In the genomic region with DNA sequence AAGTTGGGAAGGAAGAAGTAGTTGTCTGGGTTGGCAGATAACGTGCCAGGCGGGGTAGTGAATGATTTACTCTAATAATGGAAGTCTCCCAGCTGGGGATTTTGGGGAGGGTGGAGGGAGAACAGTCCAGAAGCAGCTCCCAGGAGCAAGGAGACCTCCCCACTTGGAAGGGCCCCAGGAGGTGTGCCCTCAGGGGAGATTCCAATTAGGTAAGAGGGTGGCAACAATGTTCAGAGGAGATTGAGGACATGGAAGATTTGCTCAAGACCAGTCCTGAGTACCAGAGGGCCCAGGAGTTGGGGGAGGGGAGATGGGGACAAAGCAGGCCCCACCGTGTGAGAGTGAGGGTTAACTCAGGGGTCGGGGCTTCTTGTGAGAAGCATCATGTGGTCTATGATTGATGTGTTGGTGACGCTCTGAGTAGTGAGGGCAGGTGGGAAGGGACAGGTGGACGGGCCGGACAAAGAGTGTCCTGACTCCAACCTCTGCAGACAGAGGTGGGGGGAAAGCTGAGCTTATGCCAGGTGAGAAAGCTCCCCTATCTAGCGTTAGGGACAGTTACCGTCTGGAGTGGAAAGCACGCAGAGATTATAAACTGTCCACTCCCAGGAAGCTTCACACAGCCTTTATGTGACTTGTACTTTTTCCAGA, we compare ENCODE assay signal across 11 cellular contexts. TPM values are rescaled to one million over a fixed set of nuclear protein-coding genes. Genes with fewer than 3 reads are reported as not detected.
DNase-seq lines count a peak whose midpoint lies in the region; ATAC-seq lines count a peak whose summit lies in the region.
"Had no signal": no experiment of that assay in that cellular context is flagged by ENCODE, and none has a peak within 500 bp of the region (broad histone marks: within the 10 kb centered on the region; RNA-seq: fewer than 3 reads in every experiment).

No MANE protein-coding gene starts in this region.

- H3K9me3 ChIP-seq in duodenal mucosa (ENCODE audit: control insufficient read depth in 1 of 2, low read length in 2 of 2) (no peaks in the 10 kb centered on the region), muscle layer of duodenum (ENCODE audit: control insufficient read depth in 1 of 2, low read length in 2 of 2) (no peaks in the 10 kb centered on the region)

- peak overlapping the region; percentile 70 to 90 for H3K4me3 ChIP-seq in duodenal mucosa (ENCODE audit: low read depth in 1 of 2, low read length in 2 of 2)
- H3K4me3 ChIP-seq in muscle layer of duodenum (ENCODE audit: low read depth in 1 of 2, low read length in 2 of 2), result no peak overlapping the region

- peaks cover 35 to 53% of the 10 kb centered on the region in 2 donors for H3K4me1 ChIP-seq in duodenal mucosa (ENCODE audit: control insufficient read depth in 1 of 2, insufficient read depth in 2 of 2, low read length in 2 of 2)
- peaks cover 4 to 13% of the 10 kb centered on the region in 2 donors for H3K4me1 ChIP-seq in muscle layer of duodenum (ENCODE audit: control insufficient read depth in 1 of 2, insufficient read depth in 2 of 2, low read length in 2 of 2)

- H3K27ac ChIP-seq in duodenal mucosa (ENCODE audit: low read depth, low read length) (peak overlapping the region; percentile 26), muscle layer of duodenum (ENCODE audit: low read length) (peak overlapping the region; percentile 43)

- peak overlapping the region; percentile 68 to 73 for H3K9ac ChIP-seq in duodenal mucosa (ENCODE audit: low read depth in 1 of 2, low read length in 2 of 2)

- no peaks in the 10 kb centered on the region for H3K27me3 ChIP-seq in duodenal mucosa (ENCODE audit: control insufficient read depth in 1 of 2, insufficient read depth in 2 of 2, low read length in 2 of 2)
- no peaks in the 10 kb centered on the region for H3K27me3 ChIP-seq in muscle layer of duodenum (ENCODE audit: low read depth, low read length)

- H3K36me3 ChIP-seq in duodenal mucosa (ENCODE audit: control insufficient read depth in 1 of 2, insufficient read depth in 2 of 2, low read length in 2 of 2) (no peaks in the 10 kb centered on the region), muscle layer of duodenum (ENCODE audit: control insufficient read depth in 1 of 2, insufficient read depth in 2 of 2, low read length in 2 of 2) (no peaks in the 10 kb centered on the region)

- intact Hi-C loops in posterior vena cava (cut with DNase I), result no loop called here

- in situ Hi-C loops in ACHN (cut with HindIII; ENCODE audit: low pct_ligation_motif_present, low pct_unique_long_range_greater_than_20kb, low sequenced_read_pairs), result no loop called here

- peak; percentile 13 for DNase-seq in ACHN
- peak; percentile 48 for DNase-seq in NCI-H2227 treated with DMSO at 0.1 percent for 48 hours (lab: John Stamatoyannopoulos, UW)
- no peak for DNase-seq in activated CD4-positive, alpha-beta T cell treated with anti-CD3 and anti-CD28 coated beads for 48 hours
- no peak for DNase-seq in posterior vena cava (ENCODE audit: low spot score)
- DNase-seq: activated T-cell treated with anti-CD3 and anti-CD28 coated beads, Interleukin-2, amount 50 U/mL, for 1 hour; NCI-H524 treated with DMSO at 0.1 percent for 48 hours; T-helper 1 cell had no signal

- no peak for ATAC-seq in GM21723 (IDR thresholded peaks at IDR 0.05; ENCODE audit: unreplicated experiment)
- no peak for ATAC-seq in HG02870 (IDR thresholded peaks at IDR 0.05; ENCODE audit: unreplicated experiment)

RNA-seq across cellular contexts. Expression of a gene that starts 3.5 kb away (rescaled TPM):
- 10 to 100 TPM; 25.1 to 39.7 TPM for total RNA-seq in posterior vena cava

RNA-seq across cellular contexts. Expression of a gene that starts 11.7 kb away (rescaled TPM):
- 100 to 1,000 TPM; 314 to 462 TPM for total RNA-seq in posterior vena cava

RNA-seq across cellular contexts. Expression of a gene that starts 36.1 kb away (rescaled TPM):
- 1 to 10 TPM; 1.1 to 1.2 TPM for total RNA-seq in posterior vena cava

RNA-seq across cellular contexts. Expression of a gene that starts 43.9 kb away (rescaled TPM):
- under 1 TPM; 0.14 to 0.65 TPM for total RNA-seq in posterior vena cava

RNA-seq across cellular contexts. Expression of a gene that starts 47.8 kb away (rescaled TPM):
- 10 to 100 TPM; 16.5 to 23.2 TPM for total RNA-seq in posterior vena cava

Comparison
In these comparisons a context has a peak if more than half of its experiments do, and no peak if none do; other contexts are left out.
1. DNase-seq: peak in ACHN (single experiment) and NCI-H2227 treated with DMSO at 0.1 percent for 48 hours (single experiment); none in activated CD4-positive, alpha-beta T cell treated with anti-CD3 and anti-CD28 coated beads for 48 hours (single experiment) and posterior vena cava (single experiment).
2. H3K4me3 ChIP-seq: peak in duodenal mucosa (2 of 2); none in muscle layer of duodenum (0 of 2).